17 cellular contexts compared by ENCODE assay signal in genomic region chr10:132614431-132615341, GRCh38.
"Had no signal": no experiment of that assay in that cellular context is flagged by ENCODE, and none has a peak within 500 bp of the region (broad histone marks: within the 10 kb centered on the region; RNA-seq: fewer than 3 reads in every experiment).

No MANE protein-coding gene starts in this region.

- H3K27ac ChIP-seq: epithelial cell of prostate, pancreas, stomach, thoracic aorta had no signal

- FAIRE-seq: pancreas, TTC549, urothelium cell line had no signal

- DNase-seq: activated CD4-positive, alpha-beta memory T cell treated with anti-CD3 and anti-CD28 coated beads, Interleukin-2, amount 10 ng/mL, durations not matched to agents 7 days and 5 days; activated CD4-positive, alpha-beta T cell treated with anti-CD3 and anti-CD28 coated beads for 4 hours; activated gamma-delta T cell treated with Interleukin-2 at 50 U/mL for 16 hours; cerebellar nuclear complex; foreskin melanocyte; naive thymus-derived CD4-positive, alpha-beta T cell; stimulated activated CD4-positive, alpha-beta T cell treated with anti-CD3 and anti-CD28 coated beads, Interleukin-12 subunit alpha, Interleukin-12 subunit beta, amount 100 ng/mL, for 4 hours; stimulated activated CD4-positive, alpha-beta T cell treated with anti-CD3 and anti-CD28 coated beads, Interleukin-2, amount 100 ng/mL, for 24 hours; stomach; T-helper 2 cell had no signal

- H3K27me3 ChIP-seq: pancreas, stomach had no signal

- ATAC-seq: left colon; naive thymus-derived CD4-positive, alpha-beta T cell; pancreas; WTC11 had no signal

- H3K27ac Mint-ChIP-seq: WTC11 had no signal

- H3K36me3 ChIP-seq: pancreas, thoracic aorta had no signal

- H3K4me1 ChIP-seq: pancreas had no signal

- H3K9me3 ChIP-seq: pancreas had no signal

- H3K4me3 Mint-ChIP-seq: activated CD4-positive, alpha-beta memory T cell treated with anti-CD3 and anti-CD28 coated beads, Interleukin-2, amount 10 ng/mL, durations not matched to agents 7 days and 5 days; WTC11 had no signal

- H3K4me3 ChIP-seq: pancreas, stomach, thoracic aorta had no signal
